Comparison of ENCODE assay signal across 8 cellular contexts in the genomic region with DNA sequence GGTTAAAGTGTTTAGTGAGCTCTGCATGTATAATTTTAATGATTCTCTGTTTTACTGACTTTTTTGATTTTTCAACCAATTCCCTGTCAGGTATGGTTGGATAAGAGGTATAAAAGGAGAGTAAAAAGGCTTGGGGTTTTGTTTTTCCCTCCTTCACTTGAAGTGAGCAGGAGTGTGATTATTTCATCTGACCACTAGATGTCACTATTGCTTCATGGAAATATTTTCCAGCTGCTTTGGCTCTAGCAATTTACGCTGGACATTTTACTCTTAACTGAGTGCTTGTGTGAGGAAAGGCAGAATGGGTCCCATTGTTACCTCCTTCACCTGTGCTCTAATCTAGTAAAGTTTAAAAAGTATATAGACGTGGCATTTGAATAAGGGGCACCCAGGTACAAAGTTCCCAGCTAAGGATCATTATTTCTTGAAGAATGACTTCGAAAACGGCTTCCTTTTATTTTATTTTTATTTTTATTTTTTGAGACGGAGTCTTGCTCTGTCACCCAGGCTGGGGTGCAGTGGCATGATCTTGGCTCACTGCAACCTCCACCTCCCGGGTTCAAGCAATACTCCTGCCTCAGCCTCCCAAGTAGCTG.
DNase-seq lines count a peak whose midpoint lies in the region; ATAC-seq and TF ChIP-seq lines count a peak whose summit lies in the region.

No MANE protein-coding gene starts in this region.

- H3K27ac ChIP-seq in heart left ventricle: no peak overlapping the region

- TF ChIP-seq POLR2A in heart left ventricle (IDR thresholded peaks at IDR 0.05): no peak

- POLR2A ChIA-PET in activated CD8-positive, alpha-beta T cell treated with anti-CD3 and anti-CD28 coated beads, Interleukin-2, amount 10 ng/mL, durations not matched to agents 7 days and 5 days (lab: Charles Lee): no interaction called here

- no peaks in the 10 kb centered on the region for H3K36me3 ChIP-seq in heart left ventricle

- no peaks in the 10 kb centered on the region for H3K4me1 ChIP-seq in heart left ventricle

- H3K27me3 Mint-ChIP-seq in activated naive CD8-positive, alpha-beta T cell treated with anti-CD3 and anti-CD28 coated beads, Interleukin-2, amount 50 U/mL, for 24 hours: peaks cover 18% of the 10 kb centered on the region
- H3K27me3 Mint-ChIP-seq in activated naive CD8-positive, alpha-beta T cell treated with anti-CD3 and anti-CD28 coated beads for 36 hours: peaks cover 35% of the 10 kb centered on the region
- H3K27me3 Mint-ChIP-seq in activated CD8-positive, alpha-beta T cell treated with anti-CD3 and anti-CD28 coated beads, Interleukin-2, amount 10 ng/mL, durations not matched to agents 7 days and 5 days (ENCODE audit: low read depth): peaks cover 2% of the 10 kb centered on the region

- 51 to 60% (median 58%) methylated on average over 6 of the region's 6 CpGs for WGBS in heart left ventricle, 4 donors

- H3K27me3 ChIP-seq in heart left ventricle: peaks cover 0 to 11% (median 0%) of the 10 kb centered on the region in 9 donors

- ATAC-seq in activated naive CD8-positive, alpha-beta T cell treated with anti-CD3 and anti-CD28 coated beads, Interleukin-2, amount 50 U/mL, for 24 hours: peak; percentile 55
- ATAC-seq in HG03039 (IDR thresholded peaks at IDR 0.05; ENCODE audit: unreplicated experiment) (peak; percentile 56), heart left ventricle (peak in 3 of 4 donors; percentile 53 to 64 (median 61)), sciatic nerve (peak; percentile 52)
- ATAC-seq in activated CD8-positive, alpha-beta T cell treated with anti-CD3 and anti-CD28 coated beads, Interleukin-2, amount 10 ng/mL, durations not matched to agents 7 days and 5 days: peak; percentile 49

- no peak overlapping the region for H3K4me3 Mint-ChIP-seq in activated naive CD8-positive, alpha-beta T cell treated with anti-CD3 and anti-CD28 coated beads, Interleukin-2, amount 50 U/mL, for 24 hours
- H3K4me3 Mint-ChIP-seq in activated naive CD8-positive, alpha-beta T cell treated with anti-CD3 and anti-CD28 coated beads for 36 hours: no peak overlapping the region
- no peak overlapping the region for H3K4me3 Mint-ChIP-seq in activated CD8-positive, alpha-beta T cell treated with anti-CD3 and anti-CD28 coated beads, Interleukin-2, amount 10 ng/mL, durations not matched to agents 7 days and 5 days

- H3K9me3 Mint-ChIP-seq in activated naive CD8-positive, alpha-beta T cell treated with anti-CD3 and anti-CD28 coated beads, Interleukin-2, amount 50 U/mL, for 24 hours: no peaks in the 10 kb centered on the region
- no peaks in the 10 kb centered on the region for H3K9me3 Mint-ChIP-seq in activated naive CD8-positive, alpha-beta T cell treated with anti-CD3 and anti-CD28 coated beads for 36 hours
- H3K9me3 Mint-ChIP-seq in activated CD8-positive, alpha-beta T cell treated with anti-CD3 and anti-CD28 coated beads, Interleukin-2, amount 10 ng/mL, durations not matched to agents 7 days and 5 days (ENCODE audit: insufficient read depth): no peaks in the 10 kb centered on the region

- intact Hi-C loops in heart left ventricle (cut with DNase I): loop anchor here (2.0 to 10.0 kb wide), 13 partner anchors 216 to 1974 kb away; a partner anchor contains a TSS
- intact Hi-C loops in sciatic nerve (cut with DNase I): no loop called here

- H3K4me1 Mint-ChIP-seq in activated naive CD8-positive, alpha-beta T cell treated with anti-CD3 and anti-CD28 coated beads, Interleukin-2, amount 50 U/mL, for 24 hours: peaks cover 10% of the 10 kb centered on the region
- H3K4me1 Mint-ChIP-seq in activated naive CD8-positive, alpha-beta T cell treated with anti-CD3 and anti-CD28 coated beads for 36 hours: peaks cover 17% of the 10 kb centered on the region
- no peaks in the 10 kb centered on the region for H3K4me1 Mint-ChIP-seq in activated CD8-positive, alpha-beta T cell treated with anti-CD3 and anti-CD28 coated beads, Interleukin-2, amount 10 ng/mL, durations not matched to agents 7 days and 5 days (ENCODE audit: low read depth)

- no peak overlapping the region for H3K27ac Mint-ChIP-seq in activated naive CD8-positive, alpha-beta T cell treated with anti-CD3 and anti-CD28 coated beads, Interleukin-2, amount 50 U/mL, for 24 hours
- no peak overlapping the region for H3K27ac Mint-ChIP-seq in activated naive CD8-positive, alpha-beta T cell treated with anti-CD3 and anti-CD28 coated beads for 36 hours
- no peak overlapping the region for H3K27ac Mint-ChIP-seq in activated CD8-positive, alpha-beta T cell treated with anti-CD3 and anti-CD28 coated beads, Interleukin-2, amount 10 ng/mL, durations not matched to agents 7 days and 5 days

- H3K36me3 Mint-ChIP-seq in activated naive CD8-positive, alpha-beta T cell treated with anti-CD3 and anti-CD28 coated beads, Interleukin-2, amount 50 U/mL, for 24 hours (ENCODE audit: low read depth): no peaks in the 10 kb centered on the region
- H3K36me3 Mint-ChIP-seq in activated naive CD8-positive, alpha-beta T cell treated with anti-CD3 and anti-CD28 coated beads for 36 hours: no peaks in the 10 kb centered on the region
- no peaks in the 10 kb centered on the region for H3K36me3 Mint-ChIP-seq in activated CD8-positive, alpha-beta T cell treated with anti-CD3 and anti-CD28 coated beads, Interleukin-2, amount 10 ng/mL, durations not matched to agents 7 days and 5 days (ENCODE audit: low read depth)

- H3K4me3 ChIP-seq in heart left ventricle: no peak overlapping the region

- CTCF ChIA-PET in activated CD8-positive, alpha-beta T cell treated with anti-CD3 and anti-CD28 coated beads, Interleukin-2, amount 10 ng/mL, durations not matched to agents 7 days and 5 days (lab: Charles Lee): interaction anchor here (0.6 to 1.9 kb wide), 19 partner anchors 9 to 1216 kb away, joined by 3 to 13 read pairs (median 4); no protein-coding TSS in a partner anchor

- no peak for DNase-seq in activated naive CD8-positive, alpha-beta T cell treated with anti-CD3 and anti-CD28 coated beads, Interleukin-2, amount 50 U/mL, for 24 hours
- DNase-seq in activated naive CD8-positive, alpha-beta T cell treated with anti-CD3 and anti-CD28 coated beads for 36 hours: no peak
- DNase-seq in NCI-H226 (peak; percentile 26), heart left ventricle (no peak), sciatic nerve (ENCODE audit: low spot score) (no peak), activated T-cell treated with anti-CD3 and anti-CD28 coated beads for 4 hours (no peak)
- DNase-seq in activated CD8-positive, alpha-beta T cell treated with anti-CD3 and anti-CD28 coated beads, Interleukin-2, amount 10 ng/mL, durations not matched to agents 7 days and 5 days: no peak

- peak; percentile 71 to 90 (median 80) for TF ChIP-seq CTCF in heart left ventricle (IDR thresholded peaks at IDR 0.05)

- no peaks in the 10 kb centered on the region for H3K9me3 ChIP-seq in heart left ventricle
